In the genomic region with DNA sequence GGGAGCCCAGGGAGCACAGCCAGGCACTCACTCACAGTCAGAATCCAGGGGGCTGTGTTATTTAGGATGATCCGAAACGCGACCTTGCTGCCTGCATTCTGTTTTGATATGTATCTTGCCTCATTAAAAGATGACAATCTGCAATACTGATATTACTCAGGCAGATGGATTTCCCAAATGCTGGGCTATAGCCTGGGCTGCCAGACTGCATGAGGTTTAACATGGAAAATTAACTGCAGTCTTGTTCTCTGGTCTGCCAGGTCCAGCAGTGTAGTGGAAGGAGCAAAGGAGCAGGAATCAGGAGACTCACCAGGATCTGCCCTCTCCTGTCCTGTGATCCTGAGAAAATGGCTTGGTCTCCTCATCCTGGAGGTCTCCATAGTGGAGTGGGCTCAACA, we compare ENCODE assay signal across 14 cellular contexts.
"Had no signal": no experiment of that assay in that cellular context is flagged by ENCODE, and none has a peak within 500 bp of the region (broad histone marks: within the 10 kb centered on the region; RNA-seq: fewer than 3 reads in every experiment).

No MANE protein-coding gene starts in this region.

- DNase-seq: cortex of kidney; effector CD4-positive, alpha-beta T cell; mesenchymal stem cell; stimulated activated naive CD4-positive, alpha-beta T cell; tibial artery; uterus had no signal

- H3K4me1 ChIP-seq: prostate gland, right atrium auricular region, testis, tibial artery, upper lobe of right lung, uterus had no signal

- ATAC-seq: naive thymus-derived CD4-positive, alpha-beta T cell; sciatic nerve; stimulated activated naive CD8-positive, alpha-beta T cell treated with anti-CD3 and anti-CD28 coated beads, Interleukin-15, amount 100 ng/mL, for 72 hours had no signal

- H3K27ac ChIP-seq: prostate gland, right atrium auricular region, testis, tibial artery, upper lobe of right lung, uterus had no signal

- H3K36me3 ChIP-seq: prostate gland, right atrium auricular region, tibial artery, upper lobe of right lung, uterus had no signal

- H3K9me3 ChIP-seq: prostate gland, right atrium auricular region, testis, tibial artery, upper lobe of right lung, uterus had no signal

- H3K4me3 ChIP-seq: prostate gland, right atrium auricular region, smooth muscle cell, testis, tibial artery, upper lobe of right lung, uterus had no signal

- H3K27me3 ChIP-seq: right atrium auricular region, testis, tibial artery, upper lobe of right lung, uterus had no signal
